15 cellular contexts compared by ENCODE assay signal in the genomic region with DNA sequence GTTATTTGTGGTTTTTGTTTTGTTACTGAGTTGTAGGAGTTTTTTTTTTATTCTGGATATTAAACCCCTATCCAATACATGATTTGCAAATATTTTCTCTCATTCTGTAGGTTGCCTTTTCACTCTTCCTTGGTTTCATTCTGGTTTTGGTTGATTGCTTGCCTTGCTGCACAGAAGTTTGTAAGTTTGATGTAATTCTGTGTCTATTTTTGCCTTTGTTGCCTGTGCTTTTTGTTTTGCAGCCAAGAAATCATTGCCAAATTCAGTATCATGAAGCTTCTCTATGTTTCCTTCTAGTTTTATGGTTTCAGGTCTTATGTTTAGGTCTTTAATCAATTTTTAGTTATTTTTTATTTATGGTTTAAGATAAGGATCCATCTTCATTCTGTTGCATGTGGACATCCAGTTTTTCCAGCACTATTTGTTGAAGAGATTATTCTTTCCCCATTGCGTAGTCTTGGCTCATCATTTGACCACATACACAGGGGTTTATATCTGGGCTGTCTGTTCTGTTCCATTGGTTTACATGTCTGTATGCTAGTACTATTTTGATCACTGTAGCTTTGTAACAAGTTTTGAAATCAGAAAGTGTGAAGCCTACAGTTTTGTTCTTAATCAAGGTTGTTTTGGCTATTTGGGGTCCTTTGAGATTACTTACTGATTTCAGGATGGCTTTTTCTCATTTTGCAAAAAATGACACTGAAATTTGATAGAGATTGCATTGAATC. TPM values are rescaled to one million over a fixed set of nuclear protein-coding genes. Genes with fewer than 3 reads are reported as not detected.
DNase-seq lines count a peak whose midpoint lies in the region; ATAC-seq and TF ChIP-seq lines count a peak whose summit lies in the region.
"Had no signal": no experiment of that assay in that cellular context is flagged by ENCODE, and none has a peak within 500 bp of the region (broad histone marks: within the 10 kb centered on the region; RNA-seq: fewer than 3 reads in every experiment).

No MANE protein-coding gene starts in this region.

- no peaks in the 10 kb centered on the region for H3K27me3 ChIP-seq in heart left ventricle
- H3K27me3 ChIP-seq: adrenal gland, tibial nerve had no signal

- 44 to 67% (median 51%) methylated on average over 1 of the region's 1 CpG for WGBS in heart left ventricle, 4 donors

- DNase-seq in heart left ventricle (no peak), cerebellar cortex (ENCODE audit: low spot score) (no peak), NCI-H2171 treated with DMSO at 0.1 percent for 48 hours (lab: John Stamatoyannopoulos, UW) (no peak)
- DNase-seq: activated CD8-positive, alpha-beta memory T cell treated with anti-CD3 and anti-CD28 coated beads, Interleukin-2, amount 10 ng/mL, durations not matched to agents 7 days and 5 days; adrenal gland; effector CD4-positive, alpha-beta T cell; EL; hypothalamus; NCI-H345 had no signal

- no peak for TF ChIP-seq CTCF in heart left ventricle (IDR thresholded peaks at IDR 0.05)

- peaks cover 0 to 9% (median 0%) of the 10 kb centered on the region in 12 donors for H3K9me3 ChIP-seq in heart left ventricle
- H3K9me3 ChIP-seq: adrenal gland had no signal

- H3K4me1 ChIP-seq in heart left ventricle = peaks cover 0 to 48% (median 23%) of the 10 kb centered on the region in 12 donors

- intact Hi-C loops in heart left ventricle (cut with DNase I) = no loop called here

- peak overlapping the region in 9 of 12 donors; percentile 9 to 71 (median 20) for H3K27ac ChIP-seq in heart left ventricle
- H3K27ac ChIP-seq: adrenal gland, tibial nerve had no signal

- no peak for TF ChIP-seq POLR2A in heart left ventricle (IDR thresholded peaks at IDR 0.05)

- H3K36me3 ChIP-seq in heart left ventricle = no peaks in the 10 kb centered on the region
- H3K36me3 ChIP-seq: adrenal gland, tibial nerve had no signal

- H3K4me3 ChIP-seq in heart left ventricle = no peak overlapping the region
- H3K4me3 ChIP-seq: adrenal gland, tibial nerve had no signal

- ATAC-seq in GM18499 (IDR thresholded peaks at IDR 0.05; ENCODE audit: insufficient read depth, unreplicated experiment) (peak; percentile 82), GM21381 (IDR thresholded peaks at IDR 0.05; ENCODE audit: unreplicated experiment) (peak; percentile 76), HG03103 (IDR thresholded peaks at IDR 0.05; ENCODE audit: low read depth, unreplicated experiment) (peak; percentile 76), heart left ventricle (peak; percentile 62 to 81 (median 76)), HG03520 (IDR thresholded peaks at IDR 0.05; ENCODE audit: unreplicated experiment) (no peak), HG02623 (IDR thresholded peaks at IDR 0.05; ENCODE audit: unreplicated experiment) (no peak)
- ATAC-seq: activated CD8-positive, alpha-beta memory T cell treated with anti-CD3 and anti-CD28 coated beads, Interleukin-2, amount 10 ng/mL, durations not matched to agents 7 days and 5 days had no signal

RNA-seq across cellular contexts. Expression of a gene that starts 26.4 kb away (rescaled TPM):
- 10 to 100 TPM; 19.9 to 72.0 (median 46.1) TPM for total RNA-seq in heart left ventricle
- 10 to 100 TPM in 1 of 2 donors, 1 to 10 TPM in 1; 6.3 to 18.6 TPM for polyA plus RNA-seq in heart left ventricle

Comparison
In these comparisons a context has a peak if more than half of its experiments do, and no peak if none do; other contexts are left out.
1. ATAC-seq: peak in GM18499 (single experiment), GM21381 (single experiment), HG03103 (single experiment) and heart left ventricle (4 of 4); none in HG03520 (single experiment) and HG02623 (single experiment).